Comparison of ENCODE assay signal across 31 cellular contexts in genomic region chr10:120420421-120420820, GRCh38. TPM values are rescaled to one million over a fixed set of nuclear protein-coding genes. Genes with fewer than 3 reads are reported as not detected.
"Had no signal": no experiment of that assay in that cellular context is flagged by ENCODE, and none has a peak within 500 bp of the region (broad histone marks: within the 10 kb centered on the region; RNA-seq: fewer than 3 reads in every experiment).

No MANE protein-coding gene starts in this region.

- H3K4me3 ChIP-seq: gastrocnemius medialis, hepatocyte, pancreas, psoas muscle, right atrium auricular region, spleen, transverse colon had no signal

- H3K79me2 ChIP-seq: hepatocyte had no signal

- H3K36me3 ChIP-seq: gastrocnemius medialis, neutrophil, pancreas, right atrium auricular region, spleen, transverse colon had no signal

- H3K36me3 Mint-ChIP-seq: naive B cell, WTC11 had no signal

- H3K9me3 ChIP-seq: gastrocnemius medialis, neutrophil, pancreas, psoas muscle, right atrium auricular region, spleen, transverse colon had no signal

- H3K27me3 Mint-ChIP-seq: activated CD4-positive, alpha-beta T cell treated with anti-CD3 and anti-CD28 coated beads, Interleukin-2, amount 10 ng/mL, durations not matched to agents 7 days and 5 days; activated T-cell treated with anti-CD3 and anti-CD28 coated beads, Interleukin-2, amount 50 U/mL, for 24 hours had no signal

- H3K9me3 Mint-ChIP-seq: activated CD4-positive, alpha-beta memory T cell treated with anti-CD3 and anti-CD28 coated beads, Interleukin-2, amount 10 ng/mL, durations not matched to agents 7 days and 5 days; activated CD4-positive, alpha-beta T cell treated with anti-CD3 and anti-CD28 coated beads, Interleukin-2, amount 10 ng/mL, durations not matched to agents 7 days and 5 days; activated T-cell treated with anti-CD3 and anti-CD28 coated beads, Interleukin-2, amount 50 U/mL, for 24 hours; WTC11 had no signal

- H3K27ac Mint-ChIP-seq: activated CD4-positive, alpha-beta memory T cell treated with anti-CD3 and anti-CD28 coated beads, Interleukin-2, amount 10 ng/mL, durations not matched to agents 7 days and 5 days; activated CD4-positive, alpha-beta T cell treated with anti-CD3 and anti-CD28 coated beads, Interleukin-2, amount 10 ng/mL, durations not matched to agents 7 days and 5 days; activated T-cell treated with anti-CD3 and anti-CD28 coated beads, Interleukin-2, amount 50 U/mL, for 24 hours; naive B cell; nephron progenitor cell; T-helper 17 cell; WTC11 had no signal

- H3K27me3 ChIP-seq: gastrocnemius medialis, hepatocyte, neutrophil, pancreas, right atrium auricular region, transverse colon had no signal

- H3K4me2 ChIP-seq: hepatocyte had no signal

- FAIRE-seq: colon, pancreas, urothelium cell line had no signal

- DNase-seq: activated CD4-positive, alpha-beta memory T cell treated with anti-CD3 and anti-CD28 coated beads, Interleukin-2, amount 10 ng/mL, durations not matched to agents 7 days and 5 days; activated CD4-positive, alpha-beta T cell treated with anti-CD3 and anti-CD28 coated beads for 1 hour; activated CD4-positive, alpha-beta T cell treated with anti-CD3 and anti-CD28 coated beads, Interleukin-2, amount 10 ng/mL, durations not matched to agents 7 days and 5 days; activated CD8-positive, alpha-beta memory T cell treated with anti-CD3 and anti-CD28 coated beads, Interleukin-2, amount 50 U/mL, for 48 hours; activated gamma-delta T cell; activated naive CD4-positive, alpha-beta T cell treated with anti-CD3 and anti-CD28 coated beads, Interleukin-2, amount 50 U/mL, for 16 hours; activated T-cell treated with anti-CD3 and anti-CD28 coated beads, Interleukin-2, amount 50 U/mL, for 24 hours; amniotic stem cell; effector memory CD4-positive, alpha-beta T cell; erythroblast; gastrocnemius medialis; islet precursor cell; left cardiac atrium; mammary epithelial cell; naive B cell; nephron progenitor cell; pancreas; psoas muscle; spleen; stimulated activated CD4-positive, alpha-beta T cell treated with anti-CD3 and anti-CD28 coated beads, Interleukin-2, amount 100 ng/mL, for 48 hours; stimulated activated naive CD4-positive, alpha-beta T cell treated with Interleukin-2 at 50 U/mL for 16 hours; T-helper 17 cell; T1000; transverse colon had no signal

- H3K4me1 Mint-ChIP-seq: activated CD4-positive, alpha-beta memory T cell treated with anti-CD3 and anti-CD28 coated beads, Interleukin-2, amount 10 ng/mL, durations not matched to agents 7 days and 5 days; activated CD4-positive, alpha-beta T cell treated with anti-CD3 and anti-CD28 coated beads, Interleukin-2, amount 10 ng/mL, durations not matched to agents 7 days and 5 days; naive B cell; nephron progenitor cell had no signal

- H3K27ac ChIP-seq: gastrocnemius medialis, hepatocyte, neutrophil, pancreas, psoas muscle, right atrium auricular region, spleen, transverse colon had no signal

- H2AFZ ChIP-seq: hepatocyte had no signal

- H3K4me1 ChIP-seq: gastrocnemius medialis, pancreas, psoas muscle, right atrium auricular region, spleen, transverse colon had no signal

- ATAC-seq: gastrocnemius medialis, left cardiac atrium, pancreas, psoas muscle, T-helper 17 cell, WTC11 had no signal

- H3K4me3 Mint-ChIP-seq: activated CD4-positive, alpha-beta memory T cell treated with anti-CD3 and anti-CD28 coated beads, Interleukin-2, amount 10 ng/mL, durations not matched to agents 7 days and 5 days; activated CD4-positive, alpha-beta T cell treated with anti-CD3 and anti-CD28 coated beads, Interleukin-2, amount 10 ng/mL, durations not matched to agents 7 days and 5 days; activated T-cell treated with anti-CD3 and anti-CD28 coated beads, Interleukin-2, amount 50 U/mL, for 24 hours; naive B cell; nephron progenitor cell; T-helper 17 cell; WTC11 had no signal

RNA-seq across cellular contexts. Expression of gene PLPP4, which starts 36.6 kb away (rescaled TPM):
- total RNA-seq: activated CD4-positive, alpha-beta memory T cell treated with anti-CD3 and anti-CD28 coated beads, Interleukin-2, amount 10 ng/mL, durations not matched to agents 7 days and 5 days; activated CD4-positive, alpha-beta T cell treated with anti-CD3 and anti-CD28 coated beads, Interleukin-2, amount 10 ng/mL, durations not matched to agents 7 days and 5 days; dermis microvascular lymphatic vessel endothelial cell; gastrocnemius medialis; left cardiac atrium; psoas muscle; right atrium auricular region; spleen; T-helper 17 cell had no signal
- polyA plus RNA-seq: psoas muscle, spleen had no signal
